Comparison of ENCODE assay signal across 21 cellular contexts in genomic region chr21:44789880-44790279, GRCh38. TPM values are rescaled to one million over a fixed set of nuclear protein-coding genes. Genes with fewer than 3 reads are reported as not detected.
A peak's percentile ranks its signal among the peaks of the same experiment; 100 is the strongest.
DNase-seq lines count a peak whose midpoint lies in the region; ATAC-seq and TF ChIP-seq lines count a peak whose summit lies in the region.
"Had no signal": no experiment of that assay in that cellular context is flagged by ENCODE, and none has a peak within 500 bp of the region (broad histone marks: within the 10 kb centered on the region; RNA-seq: fewer than 3 reads in every experiment).

No MANE protein-coding gene starts in this region.

- H3K27me3 Mint-ChIP-seq in stimulated activated naive CD8-positive, alpha-beta T cell treated with anti-CD3 and anti-CD28 coated beads, Interleukin-15, Interleukin-2, amounts not matched to agents 100 ng/mL and 50 ng/mL, for 24 hours, result no peaks in the 10 kb centered on the region
- H3K27me3 Mint-ChIP-seq in stimulated activated naive CD8-positive, alpha-beta T cell treated with anti-CD3 and anti-CD28 coated beads, Interleukin-15, amount 100 ng/mL, for 72 hours, result no peaks in the 10 kb centered on the region
- H3K27me3 Mint-ChIP-seq in activated T-helper 17 cell treated with anti-CD3 and anti-CD28 coated beads, Interleukin-2, amount 50 U/mL, for 72 hours, result no peaks in the 10 kb centered on the region
- H3K27me3 Mint-ChIP-seq: dendritic cell treated with granulocyte-macrophage colony-stimulating factor and Interleukin-4, amounts not matched to agents 40 ng/mL and 50 ng/mL, for 4 days had no signal

- no peak for TF ChIP-seq POLR2A in thyroid gland (IDR thresholded peaks at IDR 0.05)

- no peaks in the 10 kb centered on the region for H3K27me3 ChIP-seq in thyroid gland
- H3K27me3 ChIP-seq: ascending aorta, MG63, upper lobe of right lung had no signal

- no peak for DNase-seq in stimulated activated naive CD8-positive, alpha-beta T cell treated with anti-CD3 and anti-CD28 coated beads, Interleukin-15, amount 100 ng/mL, for 72 hours
- peak; percentile 8 for DNase-seq in glomerular visceral epithelial cell (ENCODE audit: extremely low spot score)
- no peak for DNase-seq in thyroid gland
- no peak for DNase-seq in DMS153 (lab: John Stamatoyannopoulos, UW)
- no peak for DNase-seq in NOMO-1 treated with DMSO at 0.1 percent for 48 hours (lab: John Stamatoyannopoulos, UW; ENCODE audit: unreplicated experiment)
- no peak for DNase-seq in activated effector memory CD4-positive, alpha-beta T cell treated with Interleukin-2 at 50 U/mL for 16 hours
- DNase-seq: activated CD4-positive, CD25-positive, alpha-beta regulatory T cell; activated effector memory CD4-positive, alpha-beta T cell treated with anti-CD3 and anti-CD28 coated beads, Interleukin-2, amount 50 U/mL, for 16 hours; CD8-positive, alpha-beta T cell; head of caudate nucleus; lower lobe of right lung; MG63; NCI-H2029; nephron progenitor cell; Right ventricle myocardium superior; stimulated activated naive CD4-positive, alpha-beta T cell; upper lobe of right lung had no signal

- no peak overlapping the region for H3K4me3 ChIP-seq in thyroid gland (replicated peaks in 1 of 3)
- H3K4me3 ChIP-seq: ascending aorta, lower lobe of right lung, MG63, upper lobe of right lung had no signal

- intact Hi-C loops in thyroid gland (cut with DNase I), result loop anchor here (5.0 kb wide), 1 partner anchor 278 kb away; no protein-coding TSS in a partner anchor

- ATAC-seq in stimulated activated naive CD8-positive, alpha-beta T cell treated with anti-CD3 and anti-CD28 coated beads, Interleukin-15, amount 100 ng/mL, for 72 hours, result no peak
- peak; percentile 42 for ATAC-seq in activated T-helper 17 cell treated with anti-CD3 and anti-CD28 coated beads, Interleukin-2, amount 50 U/mL, for 72 hours (replicated peaks)
- ATAC-seq: CD8-positive, alpha-beta T cell; lower lobe of right lung; upper lobe of right lung had no signal

- peaks cover 25 to 26% of the 10 kb centered on the region in 2 donors for H3K4me1 ChIP-seq in thyroid gland

- H3K36me3 Mint-ChIP-seq in stimulated activated naive CD8-positive, alpha-beta T cell treated with anti-CD3 and anti-CD28 coated beads, Interleukin-15, Interleukin-2, amounts not matched to agents 100 ng/mL and 50 ng/mL, for 24 hours (ENCODE audit: low read depth), result peaks cover 58% of the 10 kb centered on the region
- H3K36me3 Mint-ChIP-seq in activated T-helper 17 cell treated with anti-CD3 and anti-CD28 coated beads, Interleukin-2, amount 50 U/mL, for 72 hours (ENCODE audit: low read depth), result peaks cover 78% of the 10 kb centered on the region

- peak overlapping the region; percentile 28 for H3K27ac Mint-ChIP-seq in stimulated activated naive CD8-positive, alpha-beta T cell treated with anti-CD3 and anti-CD28 coated beads, Interleukin-15, Interleukin-2, amounts not matched to agents 100 ng/mL and 50 ng/mL, for 24 hours
- H3K27ac Mint-ChIP-seq in stimulated activated naive CD8-positive, alpha-beta T cell treated with anti-CD3 and anti-CD28 coated beads, Interleukin-15, amount 100 ng/mL, for 72 hours, result no peak overlapping the region
- H3K27ac Mint-ChIP-seq in activated T-helper 17 cell treated with anti-CD3 and anti-CD28 coated beads, Interleukin-2, amount 50 U/mL, for 72 hours, result peak overlapping the region; percentile 47
- H3K27ac Mint-ChIP-seq: CD8-positive, alpha-beta T cell; dendritic cell treated with granulocyte-macrophage colony-stimulating factor and Interleukin-4, amounts not matched to agents 40 ng/mL and 50 ng/mL, for 4 days; nephron progenitor cell had no signal

- no peak overlapping the region for H3K27ac ChIP-seq in thyroid gland
- H3K27ac ChIP-seq: ascending aorta, lower lobe of right lung, upper lobe of right lung had no signal

- no peaks in the 10 kb centered on the region for H3K36me3 ChIP-seq in thyroid gland
- H3K36me3 ChIP-seq: upper lobe of right lung had no signal

- H3K9me3 Mint-ChIP-seq in stimulated activated naive CD8-positive, alpha-beta T cell treated with anti-CD3 and anti-CD28 coated beads, Interleukin-15, Interleukin-2, amounts not matched to agents 100 ng/mL and 50 ng/mL, for 24 hours, result no peaks in the 10 kb centered on the region
- no peaks in the 10 kb centered on the region for H3K9me3 Mint-ChIP-seq in stimulated activated naive CD8-positive, alpha-beta T cell treated with anti-CD3 and anti-CD28 coated beads, Interleukin-15, amount 100 ng/mL, for 72 hours
- no peaks in the 10 kb centered on the region for H3K9me3 Mint-ChIP-seq in activated T-helper 17 cell treated with anti-CD3 and anti-CD28 coated beads, Interleukin-2, amount 50 U/mL, for 72 hours
- H3K9me3 Mint-ChIP-seq: CD8-positive, alpha-beta T cell; dendritic cell treated with granulocyte-macrophage colony-stimulating factor and Interleukin-4, amounts not matched to agents 40 ng/mL and 50 ng/mL, for 4 days; nephron progenitor cell had no signal

- peaks cover 48% of the 10 kb centered on the region for H3K4me1 Mint-ChIP-seq in stimulated activated naive CD8-positive, alpha-beta T cell treated with anti-CD3 and anti-CD28 coated beads, Interleukin-15, Interleukin-2, amounts not matched to agents 100 ng/mL and 50 ng/mL, for 24 hours (ENCODE audit: low read depth)
- peaks cover 50% of the 10 kb centered on the region for H3K4me1 Mint-ChIP-seq in stimulated activated naive CD8-positive, alpha-beta T cell treated with anti-CD3 and anti-CD28 coated beads, Interleukin-15, amount 100 ng/mL, for 72 hours
- peaks cover 17% of the 10 kb centered on the region for H3K4me1 Mint-ChIP-seq in activated T-helper 17 cell treated with anti-CD3 and anti-CD28 coated beads, Interleukin-2, amount 50 U/mL, for 72 hours

- no peaks in the 10 kb centered on the region for H3K9me3 ChIP-seq in thyroid gland
- H3K9me3 ChIP-seq: ascending aorta, lower lobe of right lung, upper lobe of right lung had no signal

- WGBS in thyroid gland, 2 donors, result 100% methylated on average over 1 of the region's 1 CpG

- H3K4me3 Mint-ChIP-seq in stimulated activated naive CD8-positive, alpha-beta T cell treated with anti-CD3 and anti-CD28 coated beads, Interleukin-15, Interleukin-2, amounts not matched to agents 100 ng/mL and 50 ng/mL, for 24 hours, result no peak overlapping the region
- H3K4me3 Mint-ChIP-seq in stimulated activated naive CD8-positive, alpha-beta T cell treated with anti-CD3 and anti-CD28 coated beads, Interleukin-15, amount 100 ng/mL, for 72 hours, result no peak overlapping the region
- no peak overlapping the region for H3K4me3 Mint-ChIP-seq in activated T-helper 17 cell treated with anti-CD3 and anti-CD28 coated beads, Interleukin-2, amount 50 U/mL, for 72 hours
- H3K4me3 Mint-ChIP-seq: CD8-positive, alpha-beta T cell; dendritic cell treated with granulocyte-macrophage colony-stimulating factor and Interleukin-4, amounts not matched to agents 40 ng/mL and 50 ng/mL, for 4 days; nephron progenitor cell had no signal

- no peak for TF ChIP-seq CTCF in thyroid gland (IDR thresholded peaks at IDR 0.05)

RNA-seq across cellular contexts. Expression of gene UBE2G2, which starts 11.7 kb away (rescaled TPM):
- total RNA-seq in activated T-helper 17 cell treated with anti-CD3 and anti-CD28 coated beads, Interleukin-2, amount 50 U/mL, for 72 hours, result 100 to 1,000 TPM in 1 of 2 donors, 10 to 100 TPM in 1; 88.9 to 136 TPM
- 100 to 1,000 TPM in 1 of 4 donors, 10 to 100 TPM in 3; 90.4 to 127 (median 95.3) TPM for total RNA-seq in thyroid gland

RNA-seq across cellular contexts. Expression of gene SUMO3, which starts 28.0 kb away (rescaled TPM):
- 10 to 100 TPM; 52.6 to 86.2 TPM for total RNA-seq in activated T-helper 17 cell treated with anti-CD3 and anti-CD28 coated beads, Interleukin-2, amount 50 U/mL, for 72 hours
- total RNA-seq in thyroid gland, result 100 to 1,000 TPM in 1 of 4 donors, 10 to 100 TPM in 3; 65.7 to 127 (median 87.8) TPM

Comparison
In these comparisons a context has a peak if more than half of its experiments do, and no peak if none do; other contexts are left out.
1. H3K27ac Mint-ChIP-seq: peak in stimulated activated naive CD8-positive, alpha-beta T cell treated with anti-CD3 and anti-CD28 coated beads, Interleukin-15, Interleukin-2, amounts not matched to agents 100 ng/mL and 50 ng/mL, for 24 hours (single experiment) and activated T-helper 17 cell treated with anti-CD3 and anti-CD28 coated beads, Interleukin-2, amount 50 U/mL, for 72 hours (single experiment); none in stimulated activated naive CD8-positive, alpha-beta T cell treated with anti-CD3 and anti-CD28 coated beads, Interleukin-15, amount 100 ng/mL, for 72 hours (0 of 2).